2 cellular contexts compared by ENCODE assay signal in genomic region chr20:4173142-4173541, GRCh38.
TF ChIP-seq lines count a peak whose summit lies in the region.

No MANE protein-coding gene starts in this region.

TF ChIP-seq in IMR-90, 13 proteins besides CTCF, POLR2A, EP300 and RAD21:
- TF ChIP-seq MXI1 (IDR thresholded peaks at IDR 0.05; ENCODE audit: borderline replicate concordance, low read depth, low read length) = no peak
- TF ChIP-seq CHD1 (IDR thresholded peaks at IDR 0.05; ENCODE audit: low read depth, low read length) = no peak
- no peak for TF ChIP-seq NFE2L2 (IDR thresholded peaks at IDR 0.05; ENCODE audit: low read depth, low read length)
- TF ChIP-seq MAFK (IDR thresholded peaks at IDR 0.05; ENCODE audit: low read depth, low read length) = no peak
- no peak for TF ChIP-seq RFX5 (IDR thresholded peaks at IDR 0.05; ENCODE audit: low read depth, low read length)
- TF ChIP-seq USF2 (IDR thresholded peaks at IDR 0.05; ENCODE audit: low read depth, low read length) = no peak
- TF ChIP-seq ELK1 (IDR thresholded peaks at IDR 0.05; ENCODE audit: borderline replicate concordance, low read depth, low read length) = no peak
- TF ChIP-seq SMC3 (IDR thresholded peaks at IDR 0.05; ENCODE audit: low read depth, low read length) = no peak
- no peak for TF ChIP-seq CEBPB (IDR thresholded peaks at IDR 0.05; ENCODE audit: low read depth, low read length)
- TF ChIP-seq FOS (IDR thresholded peaks at IDR 0.05; ENCODE audit: low read depth, low read length) = no peak
- TF ChIP-seq RCOR1 (IDR thresholded peaks at IDR 0.05; ENCODE audit: insufficient replicate concordance, low read length) = no peak
- no peak for TF ChIP-seq MAZ (IDR thresholded peaks at IDR 0.05; ENCODE audit: borderline replicate concordance, low read depth, low read length)
- no peak for TF ChIP-seq BHLHE40 (IDR thresholded peaks at IDR 0.05; ENCODE audit: low read depth, low read length)
TF ChIP-seq in IMR-90: peak in this region for 0.

TF ChIP-seq in K562, 482 proteins besides CTCF, POLR2A, EP300 and RAD21:
- TF ChIP-seq ATF6 (CRISPR knock-in tag; IDR thresholded peaks at IDR 0.05) (no peak), SMAD2 (IDR thresholded peaks at IDR 0.05; ENCODE audit: low read depth, low read length) (no peak), CHD2 (IDR thresholded peaks at IDR 0.05; ENCODE audit: low read depth, low read length) (no peak), HNRNPLL (IDR thresholded peaks at IDR 0.05; ENCODE audit: low read depth, low read length, poor library complexity, severe bottlenecking) (no peak)
